Comparison of ENCODE assay signal across 8 cellular contexts in genomic region chr6:152338335-152339125, GRCh38.
A peak's percentile ranks its signal among the peaks of the same experiment; 100 is the strongest.
DNase-seq lines count a peak whose midpoint lies in the region; ATAC-seq and TF ChIP-seq lines count a peak whose summit lies in the region.

No MANE protein-coding gene starts in this region.

- H3K9me3 ChIP-seq in esophagus squamous epithelium (no peaks in the 10 kb centered on the region), testis (no peaks in the 10 kb centered on the region)

- H3K4me3 ChIP-seq in esophagus squamous epithelium (no peak overlapping the region), testis (no peak overlapping the region)

- ATAC-seq in HG02678 (IDR thresholded peaks at IDR 0.05; ENCODE audit: unreplicated experiment), result peak; percentile 96

- DNase-seq in NCI-H748 (lab: John Stamatoyannopoulos, UW; ENCODE audit: unreplicated experiment), result peak; percentile 12
- DNase-seq in NCI-H748 treated with DMSO at 0.1 percent for 48 hours (lab: John Stamatoyannopoulos, UW), result no peak
- DNase-seq in NCI-H345 treated with DMSO at 0.1 percent for 48 hours (lab: John Stamatoyannopoulos, UW; ENCODE audit: unreplicated experiment), result peak; percentile 1
- peak; percentile 72 for DNase-seq in activated CD8-positive, alpha-beta memory T cell treated with anti-CD3 and anti-CD28 coated beads, Interleukin-2, amount 50 U/mL, for 48 hours
- no peak for DNase-seq in esophagus squamous epithelium (lab: John Stamatoyannopoulos, UW)
- DNase-seq in nucleus accumbens (lab: John Stamatoyannopoulos, UW), result peak in 33 of 56 donors; percentile 3 to 68 (median 19)
- DNase-seq in testis, result peak; percentile 66

- 50 to 52% methylated on average over 9 to 10 of the region's 10 CpGs for WGBS in esophagus squamous epithelium, 2 donors
- WGBS in testis, 2 donors, result 59 to 62% methylated on average over 10 of the region's 10 CpGs

- H3K27ac ChIP-seq in esophagus squamous epithelium (no peak overlapping the region), testis (no peak overlapping the region)

- intact Hi-C loops in esophagus squamous epithelium (cut with DNase I), result no loop called here
- intact Hi-C loops in testis (cut with DNase I; ENCODE audit: low total_unique reads), result no loop called here

- H3K36me3 ChIP-seq in esophagus squamous epithelium (peaks cover 0 to 48% (median 0%) of the 10 kb centered on the region in 3 donors), testis (ENCODE audit: low read depth, missing control alignments) (no peaks in the 10 kb centered on the region)

- no peak for TF ChIP-seq POLR2A in esophagus squamous epithelium (IDR thresholded peaks at IDR 0.05)
- no peak for TF ChIP-seq POLR2A in testis (IDR thresholded peaks at IDR 0.05)

- H3K4me1 ChIP-seq in esophagus squamous epithelium, result no peaks in the 10 kb centered on the region
- no peaks in the 10 kb centered on the region for H3K4me1 ChIP-seq in testis

- TF ChIP-seq CTCF in esophagus squamous epithelium (IDR thresholded peaks at IDR 0.05), result peak; percentile 76 to 90 (median 80)
- TF ChIP-seq CTCF in testis (IDR thresholded peaks at IDR 0.05), result peak; percentile 82 to 87 (median 86)

- no peaks in the 10 kb centered on the region for H3K27me3 ChIP-seq in esophagus squamous epithelium
- no peaks in the 10 kb centered on the region for H3K27me3 ChIP-seq in testis

Comparison
In these comparisons a context has a peak if more than half of its experiments do, and no peak if none do; other contexts are left out.
1. DNase-seq: peak in NCI-H748 (single experiment), NCI-H345 treated with DMSO at 0.1 percent for 48 hours (single experiment), activated CD8-positive, alpha-beta memory T cell treated with anti-CD3 and anti-CD28 coated beads, Interleukin-2, amount 50 U/mL, for 48 hours (single experiment), nucleus accumbens (33 of 56) and testis (single experiment); none in NCI-H748 treated with DMSO at 0.1 percent for 48 hours (single experiment) and esophagus squamous epithelium (single experiment).